ENCODE assay signal across 28 cellular contexts in the genomic region with DNA sequence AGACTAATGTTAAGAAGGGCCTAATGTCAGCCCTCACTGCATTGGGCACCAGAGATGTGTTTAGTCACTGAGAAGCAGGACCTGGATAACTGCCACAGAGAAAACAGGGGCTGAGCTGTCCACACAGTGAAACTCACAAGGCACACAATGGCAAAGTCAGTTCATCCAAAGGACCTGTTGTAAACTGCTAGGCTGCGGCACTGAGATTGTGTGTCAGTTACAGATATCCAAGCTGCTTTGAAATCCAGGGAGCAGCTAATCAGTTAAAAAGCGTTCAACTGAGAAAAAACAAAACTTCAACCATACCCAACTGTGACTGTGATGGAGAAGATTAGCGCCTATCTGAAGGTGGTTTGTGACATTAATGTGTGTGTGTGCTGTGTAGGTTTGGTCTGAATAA. TPM values are rescaled to one million over a fixed set of nuclear protein-coding genes. Genes with fewer than 3 reads are reported as not detected.
DNase-seq lines count a peak whose midpoint lies in the region; ATAC-seq and TF ChIP-seq lines count a peak whose summit lies in the region.
"Had no signal": no experiment of that assay in that cellular context is flagged by ENCODE, and none has a peak within 500 bp of the region (broad histone marks: within the 10 kb centered on the region; RNA-seq: fewer than 3 reads in every experiment).

No MANE protein-coding gene starts in this region.

- no peak overlapping the region for H3K4me3 ChIP-seq in Loucy (ENCODE audit: low read length, poor library complexity, severe bottlenecking)
- H3K4me3 ChIP-seq: HAP-1, heart left ventricle, psoas muscle, thoracic aorta, vagina had no signal

- H3K4me2 ChIP-seq in Loucy (ENCODE audit: low read depth, low read length, poor library complexity, severe bottlenecking) = no peak overlapping the region

- no peak for ATAC-seq in GM21619 (IDR thresholded peaks at IDR 0.05; ENCODE audit: unreplicated experiment)
- ATAC-seq: heart left ventricle; psoas muscle; stimulated activated naive B cell treated with anti-CD40 and anti-IgM and Interleukin-4, amounts not matched to agents 10 μg/mL and 1 μg/mL and 100 μg/mL, for 72 hours; WTC11 had no signal

- peaks cover 35% of the 10 kb centered on the region for H3K4me1 ChIP-seq in Loucy (ENCODE audit: insufficient read depth, low read length, poor library complexity, severe bottlenecking)
- H3K4me1 ChIP-seq: psoas muscle, vagina had no signal

- no peaks in the 10 kb centered on the region for H3K9me2 ChIP-seq in Loucy (replicated peaks; ENCODE audit: low read depth, low read length)

- no peaks in the 10 kb centered on the region for H3K79me2 ChIP-seq in Loucy (ENCODE audit: insufficient read depth, low read length)

- H3K36me3 ChIP-seq in Loucy (ENCODE audit: insufficient read depth, low read length) = no peaks in the 10 kb centered on the region
- H3K36me3 ChIP-seq: HAP-1, heart left ventricle, neutrophil, thoracic aorta, vagina had no signal

- no peaks in the 10 kb centered on the region for H3F3A ChIP-seq in Loucy (ENCODE audit: low read depth)

- no peaks in the 10 kb centered on the region for H4K20me1 ChIP-seq in Loucy (ENCODE audit: insufficient read depth, low read length, poor library complexity, severe bottlenecking)

- H3K9ac ChIP-seq in Loucy (ENCODE audit: low read depth, low read length, poor library complexity, severe bottlenecking) = no peak overlapping the region

- DNase-seq in NCI-H69 (lab: John Stamatoyannopoulos, UW) (peak; percentile 48), head of caudate nucleus (peak in 30 of 42 donors; percentile 7 to 76 (median 41)), occipital lobe (lab: John Stamatoyannopoulos, UW) (peak; percentile 6), islet precursor cell (no peak), NCI-H774 (lab: John Stamatoyannopoulos, UW) (no peak)
- no peak for DNase-seq in activated naive CD4-positive, alpha-beta T cell (lab: John Stamatoyannopoulos, UW)
- DNase-seq: activated CD4-positive, alpha-beta T cell treated with anti-CD3 and anti-CD28 coated beads, Interleukin-2, amount 50 U/mL, for 4 hours; activated naive CD4-positive, alpha-beta T cell treated with anti-CD3 and anti-CD28 coated beads, Interleukin-2, amount 50 U/mL, for 16 hours; amniotic stem cell; DND-41; effector CD8-positive, alpha-beta T cell; heart left ventricle; Kasumi-1; mammary epithelial cell; NCI-H1048; NCI-H2029 treated with DMSO at 0.1 percent for 48 hours; NCI-H345; psoas muscle; SHP77 treated with DMSO at 0.1 percent for 48 hours; stimulated activated CD4-positive, alpha-beta T cell treated with anti-CD3 and anti-CD28 coated beads, Interleukin-4, amount 100 ng/mL, for 4 hours; stimulated activated naive B cell treated with anti-CD40 and anti-IgM and Interleukin-4, amounts not matched to agents 10 μg/mL and 1 μg/mL and 100 μg/mL, for 72 hours had no signal

- TF ChIP-seq CTCF in Loucy (conservative IDR thresholded peaks at IDR 0.05; ENCODE audit: low read length) = no peak

- H2AFZ ChIP-seq in Loucy (ENCODE audit: low read length) = 0 out of 2 replicates have a peak overlapping the region, but pooled peaks have one; percentile 9

- H3K27me3 ChIP-seq in Loucy (ENCODE audit: insufficient read depth, low read length, poor library complexity, severe bottlenecking) = no peaks in the 10 kb centered on the region
- H3K27me3 ChIP-seq: neutrophil, vagina had no signal

- intact Hi-C loops in head of caudate nucleus (cut with DNase I) = no loop called here

- no peaks in the 10 kb centered on the region; the same call in 1 of the 2 replicates for H3K9me3 ChIP-seq in Loucy (ENCODE audit: insufficient read depth, low read depth, low read length)
- H3K9me3 ChIP-seq: HAP-1, heart left ventricle, neutrophil, psoas muscle, thoracic aorta, vagina had no signal

RNA-seq across cellular contexts. Expression of gene TMEM14A, which starts 27.8 kb away (rescaled TPM):
- 104 TPM for total RNA-seq in occipital lobe

Comparison
In these comparisons a context has a peak if more than half of its experiments do, and no peak if none do; other contexts are left out.
1. DNase-seq: peak in NCI-H69 (single experiment), head of caudate nucleus (30 of 42) and occipital lobe (single experiment); none in activated naive CD4-positive, alpha-beta T cell (0 of 4), islet precursor cell (single experiment) and NCI-H774 (single experiment).